Comparison of ENCODE assay signal across 1 cellular context in the genomic region with DNA sequence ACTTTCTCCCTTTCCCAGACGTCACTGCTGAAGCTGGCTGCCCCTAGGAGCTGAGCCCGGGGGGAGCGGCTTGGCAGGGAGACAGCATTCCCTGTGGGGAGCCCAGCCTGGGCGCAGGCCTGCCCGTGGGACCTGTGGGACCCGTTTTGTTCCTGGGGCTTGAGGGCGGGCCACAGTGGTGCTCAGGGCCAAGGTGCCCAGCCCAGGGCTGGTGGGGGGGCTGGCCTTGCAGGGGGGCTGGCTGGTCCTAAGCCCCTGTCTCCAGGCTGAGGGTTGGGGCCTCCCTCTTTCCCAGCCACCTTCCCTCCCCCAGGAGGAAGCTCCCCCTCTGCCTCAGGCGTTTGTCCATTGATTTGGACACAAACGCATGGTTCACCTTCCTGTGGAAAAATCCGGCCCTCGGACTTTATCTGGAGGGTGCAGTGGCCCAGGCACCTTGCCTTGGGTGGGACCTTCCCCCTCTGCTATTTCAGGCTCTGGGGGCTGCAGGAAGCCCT.
TF ChIP-seq lines count a peak whose summit lies in the region.

No MANE protein-coding gene starts in this region.

TF ChIP-seq in SK-N-SH treated with all-trans-retinoic acid at 6 μM for 48 hours, 23 proteins besides CTCF, POLR2A, EP300 and RAD21:
- TF ChIP-seq, protein P1, sequence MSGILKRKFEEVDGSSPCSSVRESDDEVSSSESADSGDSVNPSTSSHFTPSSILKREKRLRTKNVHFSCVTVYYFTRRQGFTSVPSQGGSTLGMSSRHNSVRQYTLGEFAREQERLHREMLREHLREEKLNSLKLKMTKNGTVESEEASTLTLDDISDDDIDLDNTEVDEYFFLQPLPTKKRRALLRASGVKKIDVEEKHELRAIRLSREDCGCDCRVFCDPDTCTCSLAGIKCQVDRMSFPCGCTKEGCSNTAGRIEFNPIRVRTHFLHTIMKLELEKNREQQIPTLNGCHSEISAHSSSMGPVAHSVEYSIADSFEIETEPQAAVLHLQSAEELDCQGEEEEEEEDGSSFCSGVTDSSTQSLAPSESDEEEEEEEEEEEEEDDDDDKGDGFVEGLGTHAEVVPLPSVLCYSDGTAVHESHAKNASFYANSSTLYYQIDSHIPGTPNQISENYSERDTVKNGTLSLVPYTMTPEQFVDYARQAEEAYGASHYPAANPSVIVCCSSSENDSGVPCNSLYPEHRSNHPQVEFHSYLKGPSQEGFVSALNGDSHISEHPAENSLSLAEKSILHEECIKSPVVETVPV (CRISPR knock-in tag; IDR thresholded peaks at IDR 0.05) = no peak
- TF ChIP-seq TCF4 (CRISPR knock-in tag; IDR thresholded peaks at IDR 0.05; ENCODE audit: borderline replicate concordance) (no peak), ZNF565 (CRISPR knock-in tag; conservative IDR thresholded peaks at IDR 0.05; ENCODE audit: low read depth) (no peak), ZNF8 (CRISPR knock-in tag; IDR thresholded peaks at IDR 0.05) (no peak), BACH2 (CRISPR knock-in tag; IDR thresholded peaks at IDR 0.05; ENCODE audit: borderline replicate concordance) (no peak), ZFP3 (CRISPR knock-in tag; IDR thresholded peaks at IDR 0.05) (no peak), ESRRG (CRISPR knock-in tag; IDR thresholded peaks at IDR 0.05) (no peak), PPARA (CRISPR knock-in tag; IDR thresholded peaks at IDR 0.05; ENCODE audit: borderline replicate concordance) (no peak), ISL1 (CRISPR knock-in tag; IDR thresholded peaks at IDR 0.05) (no peak), OSR1 (CRISPR knock-in tag; IDR thresholded peaks at IDR 0.05) (no peak), ZFP30 (CRISPR knock-in tag; IDR thresholded peaks at IDR 0.05) (no peak), CREB5 (CRISPR knock-in tag; IDR thresholded peaks at IDR 0.05; ENCODE audit: low read depth) (no peak), CSDC2 (CRISPR knock-in tag; IDR thresholded peaks at IDR 0.05) (no peak), SNAI2 (CRISPR knock-in tag; IDR thresholded peaks at IDR 0.05) (no peak), ZC3H10 (CRISPR knock-in tag; IDR thresholded peaks at IDR 0.05) (no peak), TOX (CRISPR knock-in tag; IDR thresholded peaks at IDR 0.05; ENCODE audit: borderline replicate concordance) (no peak), GLIS3 (CRISPR knock-in tag; IDR thresholded peaks at IDR 0.05) (no peak)
- TF ChIP-seq, protein P2, sequence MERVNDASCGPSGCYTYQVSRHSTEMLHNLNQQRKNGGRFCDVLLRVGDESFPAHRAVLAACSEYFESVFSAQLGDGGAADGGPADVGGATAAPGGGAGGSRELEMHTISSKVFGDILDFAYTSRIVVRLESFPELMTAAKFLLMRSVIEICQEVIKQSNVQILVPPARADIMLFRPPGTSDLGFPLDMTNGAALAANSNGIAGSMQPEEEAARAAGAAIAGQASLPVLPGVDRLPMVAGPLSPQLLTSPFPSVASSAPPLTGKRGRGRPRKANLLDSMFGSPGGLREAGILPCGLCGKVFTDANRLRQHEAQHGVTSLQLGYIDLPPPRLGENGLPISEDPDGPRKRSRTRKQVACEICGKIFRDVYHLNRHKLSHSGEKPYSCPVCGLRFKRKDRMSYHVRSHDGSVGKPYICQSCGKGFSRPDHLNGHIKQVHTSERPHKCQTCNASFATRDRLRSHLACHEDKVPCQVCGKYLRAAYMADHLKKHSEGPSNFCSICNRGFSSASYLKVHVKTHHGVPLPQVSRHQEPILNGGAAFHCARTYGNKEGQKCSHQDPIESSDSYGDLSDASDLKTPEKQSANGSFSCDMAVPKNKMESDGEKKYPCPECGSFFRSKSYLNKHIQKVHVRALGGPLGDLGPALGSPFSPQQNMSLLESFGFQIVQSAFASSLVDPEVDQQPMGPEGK (CRISPR knock-in tag; IDR thresholded peaks at IDR 0.05; ENCODE audit: borderline replicate concordance) = no peak
- TF ChIP-seq, protein P3, sequence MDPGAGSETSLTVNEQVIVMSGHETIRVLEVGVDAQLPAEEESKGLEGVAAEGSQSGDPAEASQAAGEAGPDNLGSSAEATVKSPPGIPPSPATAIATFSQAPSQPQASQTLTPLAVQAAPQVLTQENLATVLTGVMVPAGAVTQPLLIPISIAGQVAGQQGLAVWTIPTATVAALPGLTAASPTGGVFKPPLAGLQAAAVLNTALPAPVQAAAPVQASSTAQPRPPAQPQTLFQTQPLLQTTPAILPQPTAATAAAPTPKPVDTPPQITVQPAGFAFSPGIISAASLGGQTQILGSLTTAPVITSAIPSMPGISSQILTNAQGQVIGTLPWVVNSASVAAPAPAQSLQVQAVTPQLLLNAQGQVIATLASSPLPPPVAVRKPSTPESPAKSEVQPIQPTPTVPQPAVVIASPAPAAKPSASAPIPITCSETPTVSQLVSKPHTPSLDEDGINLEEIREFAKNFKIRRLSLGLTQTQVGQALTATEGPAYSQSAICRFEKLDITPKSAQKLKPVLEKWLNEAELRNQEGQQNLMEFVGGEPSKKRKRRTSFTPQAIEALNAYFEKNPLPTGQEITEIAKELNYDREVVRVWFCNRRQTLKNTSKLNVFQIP (CRISPR knock-in tag; IDR thresholded peaks at IDR 0.05; ENCODE audit: borderline replicate concordance, low read depth) = no peak
- TF ChIP-seq, protein P4, sequence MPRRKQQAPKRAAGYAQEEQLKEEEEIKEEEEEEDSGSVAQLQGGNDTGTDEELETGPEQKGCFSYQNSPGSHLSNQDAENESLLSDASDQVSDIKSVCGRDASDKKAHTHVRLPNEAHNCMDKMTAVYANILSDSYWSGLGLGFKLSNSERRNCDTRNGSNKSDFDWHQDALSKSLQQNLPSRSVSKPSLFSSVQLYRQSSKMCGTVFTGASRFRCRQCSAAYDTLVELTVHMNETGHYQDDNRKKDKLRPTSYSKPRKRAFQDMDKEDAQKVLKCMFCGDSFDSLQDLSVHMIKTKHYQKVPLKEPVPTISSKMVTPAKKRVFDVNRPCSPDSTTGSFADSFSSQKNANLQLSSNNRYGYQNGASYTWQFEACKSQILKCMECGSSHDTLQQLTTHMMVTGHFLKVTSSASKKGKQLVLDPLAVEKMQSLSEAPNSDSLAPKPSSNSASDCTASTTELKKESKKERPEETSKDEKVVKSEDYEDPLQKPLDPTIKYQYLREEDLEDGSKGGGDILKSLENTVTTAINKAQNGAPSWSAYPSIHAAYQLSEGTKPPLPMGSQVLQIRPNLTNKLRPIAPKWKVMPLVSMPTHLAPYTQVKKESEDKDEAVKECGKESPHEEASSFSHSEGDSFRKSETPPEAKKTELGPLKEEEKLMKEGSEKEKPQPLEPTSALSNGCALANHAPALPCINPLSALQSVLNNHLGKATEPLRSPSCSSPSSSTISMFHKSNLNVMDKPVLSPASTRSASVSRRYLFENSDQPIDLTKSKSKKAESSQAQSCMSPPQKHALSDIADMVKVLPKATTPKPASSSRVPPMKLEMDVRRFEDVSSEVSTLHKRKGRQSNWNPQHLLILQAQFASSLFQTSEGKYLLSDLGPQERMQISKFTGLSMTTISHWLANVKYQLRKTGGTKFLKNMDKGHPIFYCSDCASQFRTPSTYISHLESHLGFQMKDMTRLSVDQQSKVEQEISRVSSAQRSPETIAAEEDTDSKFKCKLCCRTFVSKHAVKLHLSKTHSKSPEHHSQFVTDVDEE (CRISPR knock-in tag; IDR thresholded peaks at IDR 0.05) = no peak
